In genomic region chr12:123762715-123763052, GRCh38 we compare ENCODE assay signal across 10 cellular contexts. TPM values are rescaled to one million over a fixed set of nuclear protein-coding genes. Genes with fewer than 3 reads are reported as not detected.
DNase-seq lines count a peak whose midpoint lies in the region; ATAC-seq and TF ChIP-seq lines count a peak whose summit lies in the region.
"Had no signal": no experiment of that assay in that cellular context is flagged by ENCODE, and none has a peak within 500 bp of the region (broad histone marks: within the 10 kb centered on the region; RNA-seq: fewer than 3 reads in every experiment).

No MANE protein-coding gene starts in this region.

- CTCF ChIA-PET in naive thymus-derived CD4-positive, alpha-beta T cell (lab: Charles Lee), result no interaction called here

- POLR2A ChIA-PET in naive thymus-derived CD4-positive, alpha-beta T cell (lab: Charles Lee), result no interaction called here

- TF ChIP-seq CTCF in colonic mucosa (IDR thresholded peaks at IDR 0.05), result no peak

- no peak overlapping the region for H3K27ac Mint-ChIP-seq in naive thymus-derived CD4-positive, alpha-beta T cell

- H3K9me3 Mint-ChIP-seq in naive thymus-derived CD4-positive, alpha-beta T cell, result no peaks in the 10 kb centered on the region

- peaks cover 0 to 32% (median 12%) of the 10 kb centered on the region in 11 experiments; a peak in 15 of 22 replicates for H3K36me3 ChIP-seq in BLaER1 treated with 17β-estradiol and CSF1 and Interleukin-3, amounts not matched to agents 10 nM and 100 nM
- no peaks in the 10 kb centered on the region for H3K36me3 ChIP-seq in colonic mucosa
- no peaks in the 10 kb centered on the region for H3K36me3 ChIP-seq in naive thymus-derived CD4-positive, alpha-beta T cell (ENCODE audit: control insufficient read depth in 2 of 3, insufficient read depth in 3 of 3, low read length in 3 of 3)
- H3K36me3 ChIP-seq: ovary had no signal

- H3K27ac ChIP-seq in BLaER1 treated with 17β-estradiol and CSF1 and Interleukin-3, amounts not matched to agents 10 nM and 100 nM, result no peak overlapping the region
- H3K27ac ChIP-seq in colonic mucosa, result no peak overlapping the region
- no peak overlapping the region for H3K27ac ChIP-seq in naive thymus-derived CD4-positive, alpha-beta T cell (ENCODE audit: low read depth, low read length)
- H3K27ac ChIP-seq in substantia nigra (ENCODE audit: low read depth, low read length, poor library complexity, severe bottlenecking), result no peak overlapping the region
- H3K27ac ChIP-seq: ovary had no signal

- H3K4me1 ChIP-seq in BLaER1 treated with 17β-estradiol and CSF1 and Interleukin-3, amounts not matched to agents 10 nM and 100 nM, result peaks cover 13 to 26% (median 19%) of the 10 kb centered on the region in 10 experiments; a peak in 19 of 20 replicates
- no peaks in the 10 kb centered on the region for H3K4me1 ChIP-seq in colonic mucosa
- H3K4me1 ChIP-seq in naive thymus-derived CD4-positive, alpha-beta T cell (ENCODE audit: control insufficient read depth in 2 of 2, insufficient read depth in 2 of 2, low read length in 2 of 2), result peaks cover 0 to 4% of the 10 kb centered on the region in 2 donors

- peaks cover 0 to 11% (median 5%) of the 10 kb centered on the region in 5 donors for H3K27me3 Mint-ChIP-seq in naive thymus-derived CD4-positive, alpha-beta T cell

- peak overlapping the region; percentile 75 to 94 (median 85) for H3K4me3 Mint-ChIP-seq in naive thymus-derived CD4-positive, alpha-beta T cell

- DNase-seq in colonic mucosa, result peak; percentile 33
- DNase-seq in naive thymus-derived CD4-positive, alpha-beta T cell, result no peak
- DNase-seq in substantia nigra (lab: John Stamatoyannopoulos, UW), result no peak
- DNase-seq in NK-92 (lab: John Stamatoyannopoulos, UW; ENCODE audit: unreplicated experiment), result no peak
- no peak for DNase-seq in germinal center (ENCODE audit: low spot score)
- DNase-seq: cortex of kidney had no signal

- H3K9me3 ChIP-seq in BLaER1 treated with 17β-estradiol and CSF1 and Interleukin-3, amounts not matched to agents 10 nM and 100 nM (replicated peaks in 1 of 11), result no peaks in the 10 kb centered on the region
- no peaks in the 10 kb centered on the region for H3K9me3 ChIP-seq in colonic mucosa
- no peaks in the 10 kb centered on the region for H3K9me3 ChIP-seq in naive thymus-derived CD4-positive, alpha-beta T cell (ENCODE audit: control insufficient read depth in 2 of 3, low read length in 3 of 3)
- H3K9me3 ChIP-seq: ovary had no signal

- peak overlapping the region; percentile 60 to 75 (median 66) for H3K4me3 ChIP-seq in BLaER1 treated with 17β-estradiol and CSF1 and Interleukin-3, amounts not matched to agents 10 nM and 100 nM
- H3K4me3 ChIP-seq in colonic mucosa, result peak overlapping the region; percentile 58
- H3K4me3 ChIP-seq in naive thymus-derived CD4-positive, alpha-beta T cell (ENCODE audit: low read length), result peak overlapping the region; percentile 52

- H3K9ac ChIP-seq in BLaER1 treated with 17β-estradiol and CSF1 and Interleukin-3, amounts not matched to agents 10 nM and 100 nM, result peak overlapping the region in 6 of 11 experiments; percentile 62 to 75 (median 66); a peak in 8 of 22 replicates
- H3K9ac ChIP-seq in colonic mucosa (ENCODE audit: low read depth in 2 of 2, low read length in 2 of 2), result peak overlapping the region in 1 of 2 donors; percentile 46

- intact Hi-C loops in colonic mucosa (cut with DNase I), result no loop called here
- intact Hi-C loops in naive thymus-derived CD4-positive, alpha-beta T cell (cut with micrococcal nuclease), result loop anchor here in 1 of 2 donors (2.0 to 5.0 kb wide), 3 partner anchors 50 to 220 kb away; partner anchors contain the start of genes ATP6V0A2, EIF2B1 and GTF2H3

- peaks cover 5 to 13% (median 8%) of the 10 kb centered on the region in 7 donors for H3K4me1 Mint-ChIP-seq in naive thymus-derived CD4-positive, alpha-beta T cell

- H3K27me3 ChIP-seq in BLaER1 treated with 17β-estradiol and CSF1 and Interleukin-3, amounts not matched to agents 10 nM and 100 nM, result peaks cover 16 to 31% (median 23%) of the 10 kb centered on the region in 11 experiments
- H3K27me3 ChIP-seq in colonic mucosa, result no peaks in the 10 kb centered on the region
- H3K27me3 ChIP-seq in naive thymus-derived CD4-positive, alpha-beta T cell (ENCODE audit: control insufficient read depth in 2 of 2, insufficient read depth in 2 of 2, low read length in 2 of 2), result no peaks in the 10 kb centered on the region
- H3K27me3 ChIP-seq: ovary had no signal

- peak overlapping the region; percentile 91 to 99 (median 95) for H3K4me2 ChIP-seq in BLaER1 treated with 17β-estradiol and CSF1 and Interleukin-3, amounts not matched to agents 10 nM and 100 nM

- H4K20me1 ChIP-seq in BLaER1 treated with 17β-estradiol and CSF1 and Interleukin-3, amounts not matched to agents 10 nM and 100 nM, result peaks cover 0 to 14% (median 0%) of the 10 kb centered on the region in 11 experiments; a peak in 4 of 22 replicates

- ATAC-seq in HG02981 (IDR thresholded peaks at IDR 0.05; ENCODE audit: unreplicated experiment) (peak; percentile 11), HG02973 (IDR thresholded peaks at IDR 0.05; ENCODE audit: unreplicated experiment) (no peak)
- ATAC-seq in naive thymus-derived CD4-positive, alpha-beta T cell, result no peak

- peaks cover 0 to 5% (median 0%) of the 10 kb centered on the region in 5 donors for H3K36me3 Mint-ChIP-seq in naive thymus-derived CD4-positive, alpha-beta T cell

RNA-seq across cellular contexts. Expression of gene DNAH10, which starts 0.6 kb away (rescaled TPM):
- total RNA-seq in colonic mucosa, result under 1 TPM; 0.32 to 0.35 TPM
- total RNA-seq in naive thymus-derived CD4-positive, alpha-beta T cell, result under 1 TPM; 0.05 to 0.50 (median 0.11) TPM
- under 1 TPM; 0.06 to 0.07 TPM for polyA plus RNA-seq in naive thymus-derived CD4-positive, alpha-beta T cell

RNA-seq across cellular contexts. Expression of gene ATP6V0A2, which starts 50.5 kb away (rescaled TPM):
- 10 to 100 TPM; 26.1 to 36.5 TPM for total RNA-seq in colonic mucosa
- 10 to 100 TPM; 36.7 to 47.6 (median 37.6) TPM for total RNA-seq in naive thymus-derived CD4-positive, alpha-beta T cell
- 10 to 100 TPM; 10.5 to 15.5 TPM for polyA plus RNA-seq in naive thymus-derived CD4-positive, alpha-beta T cell
